Comparison of ENCODE assay signal across 9 cellular contexts in the genomic region with DNA sequence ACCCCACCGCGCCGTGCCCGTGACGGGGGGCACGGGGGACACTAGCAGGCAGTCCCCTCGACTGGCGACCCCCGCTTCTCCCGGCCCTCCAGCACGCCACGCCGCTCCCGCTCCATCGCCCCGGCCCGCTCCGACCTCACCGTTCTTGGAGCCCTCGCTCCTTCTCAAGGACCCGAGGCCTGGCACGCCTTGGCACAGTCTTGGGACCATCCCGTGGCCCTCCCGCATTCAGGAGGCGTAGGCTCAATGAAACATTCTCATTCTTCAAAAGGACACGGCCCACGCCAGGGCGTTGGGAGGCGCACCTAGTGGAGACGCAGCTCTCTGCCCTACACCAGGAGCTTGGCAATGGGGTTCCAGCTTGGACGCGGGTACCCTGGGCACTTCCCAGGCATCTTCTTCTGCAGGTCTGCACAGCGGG. TPM values are rescaled to one million over a fixed set of nuclear protein-coding genes. Genes with fewer than 3 reads are reported as not detected.
DNase-seq lines count a peak whose midpoint lies in the region; ATAC-seq, FAIRE-seq and TF ChIP-seq lines count a peak whose summit lies in the region.
"Had no signal": no experiment of that assay in that cellular context is flagged by ENCODE, and none has a peak within 500 bp of the region (broad histone marks: within the 10 kb centered on the region; RNA-seq: fewer than 3 reads in every experiment).

No MANE protein-coding gene starts in this region.

- no peaks in the 10 kb centered on the region for H3K79me2 ChIP-seq in smooth muscle cell (ENCODE audit: low read depth)

- no peak for FAIRE-seq in frontal cortex (lab: Jason Lieb, UNC)

- peak; percentile 41 for DNase-seq in NCI-H82 (lab: John Stamatoyannopoulos, UW)
- no peak for DNase-seq in NCI-H82 treated with DMSO at 0.1 percent for 48 hours (lab: John Stamatoyannopoulos, UW; ENCODE audit: unreplicated experiment)
- DNase-seq in RWPE2 (ENCODE audit: low spot score) = no peak
- DNase-seq in frontal cortex (ENCODE audit: low spot score in 2 of 2) = peak; percentile 57 to 72
- no peak for DNase-seq in smooth muscle cell (lab: John Stamatoyannopoulos, UW; ENCODE audit: unreplicated experiment)
- DNase-seq in GM13976 (ENCODE audit: low spot score) = no peak
- DNase-seq: left ventricle myocardium superior had no signal

- 52% methylated on average over 15 of the region's 33 CpGs for WGBS in smooth muscle cell (ENCODE audit: low lambda C conversion rate)

- H3K9ac ChIP-seq in smooth muscle cell (ENCODE audit: low read depth) = no peak overlapping the region

- H3K4me2 ChIP-seq in smooth muscle cell = peak overlapping the region; percentile 82

- peaks cover 18% of the 10 kb centered on the region for H3K27me3 ChIP-seq in RWPE2 (ENCODE audit: insufficient read depth, poor library complexity, severe bottlenecking)
- H3K27me3 ChIP-seq in smooth muscle cell (ENCODE audit: low read depth) = no peaks in the 10 kb centered on the region

- in situ Hi-C loops in GM13976 (cut with MboI; ENCODE audit: low sequenced_read_pairs, unreplicated experiment) = no loop called here

- H3K27ac ChIP-seq in RWPE2 (ENCODE audit: poor library complexity, severe bottlenecking) (no peak overlapping the region), smooth muscle cell (ENCODE audit: low read depth) (no peak overlapping the region)

- H3K4me3 ChIP-seq in RWPE2 (ENCODE audit: severe bottlenecking) (no peak overlapping the region), smooth muscle cell (peak overlapping the region; percentile 34)

- H4K20me1 ChIP-seq in smooth muscle cell (ENCODE audit: low read depth) = peaks cover 16% of the 10 kb centered on the region

- peak; percentile 41; the same call in 2 of the 3 replicates for ATAC-seq in RWPE2 (ENCODE audit: low read depth)
- ATAC-seq in GM18867 (IDR thresholded peaks at IDR 0.05; ENCODE audit: unreplicated experiment) = no peak
- ATAC-seq in HG02642 (IDR thresholded peaks at IDR 0.05; ENCODE audit: poor library complexity, unreplicated experiment) = no peak

- H3K9me3 ChIP-seq in RWPE2 (ENCODE audit: severe bottlenecking) (no peaks in the 10 kb centered on the region), smooth muscle cell (replicated peaks; ENCODE audit: low read depth) (no peaks in the 10 kb centered on the region)

- H3K36me3 ChIP-seq in RWPE2 (ENCODE audit: low read depth) = no peaks in the 10 kb centered on the region; the same call in 1 of the 2 replicates
- no peaks in the 10 kb centered on the region for H3K36me3 ChIP-seq in smooth muscle cell (ENCODE audit: low read depth)

- H2AFZ ChIP-seq in smooth muscle cell (ENCODE audit: low read depth) = no peak overlapping the region

- H3K4me1 ChIP-seq in RWPE2 (ENCODE audit: insufficient read depth, poor library complexity, severe bottlenecking) = no peaks in the 10 kb centered on the region
- peaks cover 9% of the 10 kb centered on the region for H3K4me1 ChIP-seq in smooth muscle cell (ENCODE audit: low read depth)

- no peaks in the 10 kb centered on the region for H3F3A ChIP-seq in smooth muscle cell (ENCODE audit: low read depth)

- TF ChIP-seq CTCF in RWPE2 (IDR thresholded peaks at IDR 0.05; ENCODE audit: poor library complexity, severe bottlenecking) = no peak
- TF ChIP-seq CTCF in smooth muscle cell (IDR thresholded peaks at IDR 0.05; ENCODE audit: borderline replicate concordance, insufficient read depth, poor library complexity, severe bottlenecking) = no peak
- no peak for TF ChIP-seq CTCF in GM13976 (IDR thresholded peaks at IDR 0.05; ENCODE audit: borderline replicate concordance, control extremely low read depth, extremely low read depth, insufficient read depth, missing control alignments)

RNA-seq across cellular contexts. Expression of a gene that starts 0.5 kb away (rescaled TPM):
- total RNA-seq in frontal cortex (21.2 TPM), smooth muscle cell (0.81 and 2.4 TPM in 2 replicates)
- polyA plus RNA-seq in smooth muscle cell = 4.2 TPM in 2 replicates

RNA-seq across cellular contexts. Expression of a gene that starts 22.8 kb away (rescaled TPM):
- 92.5 TPM for total RNA-seq in frontal cortex
- total RNA-seq in smooth muscle cell = 187 and 236 TPM in 2 replicates
- 452 and 497 TPM in 2 replicates for polyA plus RNA-seq in smooth muscle cell

RNA-seq across cellular contexts. Expression of a gene that starts 23.1 kb away (rescaled TPM):
- total RNA-seq in frontal cortex (66.9 TPM), smooth muscle cell (36.1 and 55.3 TPM in 2 replicates)
- 39.6 and 57.9 TPM in 2 replicates for polyA plus RNA-seq in smooth muscle cell

RNA-seq across cellular contexts. Expression of a gene that starts 44.6 kb away (rescaled TPM):
- 20.4 TPM for total RNA-seq in frontal cortex
- total RNA-seq in smooth muscle cell = 37.4 and 40.0 TPM in 2 replicates
- 85.1 and 88.1 TPM in 2 replicates for polyA plus RNA-seq in smooth muscle cell

Comparison
In these comparisons a context has a peak if more than half of its experiments do, and no peak if none do; other contexts are left out.
1. DNase-seq: peak in NCI-H82 (single experiment) and frontal cortex (2 of 2); none in NCI-H82 treated with DMSO at 0.1 percent for 48 hours (single experiment), RWPE2 (single experiment), smooth muscle cell (single experiment) and GM13976 (single experiment).